ENCODE assay signal across 1 cellular context in genomic region chr19:16627194-16627927, GRCh38.
TF ChIP-seq lines count a peak whose summit lies in the region.

No MANE protein-coding gene starts in this region.

TF ChIP-seq in K562, 482 proteins besides CTCF, POLR2A, EP300 and RAD21 (continued from another document and continues in another):
- TF ChIP-seq IRF1 (CRISPR knock-in tag; IDR thresholded peaks at IDR 0.05; ENCODE audit: borderline replicate concordance), result no peak
- no peak for TF ChIP-seq MEIS2 (IDR thresholded peaks at IDR 0.05; ENCODE audit: partially characterized antibody)
- no peak for TF ChIP-seq NFYB (IDR thresholded peaks at IDR 0.05; ENCODE audit: extremely low read depth, insufficient read length)
- TF ChIP-seq RBM17 (IDR thresholded peaks at IDR 0.05; ENCODE audit: borderline replicate concordance, low read depth, low read length), result no peak
- no peak for TF ChIP-seq SMARCB1 (IDR thresholded peaks at IDR 0.05; ENCODE audit: insufficient read length, low read depth)
- TF ChIP-seq CREB5 (CRISPR knock-in tag; IDR thresholded peaks at IDR 0.05), result no peak
- no peak for TF ChIP-seq GABPB2 (CRISPR knock-in tag; conservative IDR thresholded peaks at IDR 0.05)
- peak; percentile 74 for TF ChIP-seq SAP30 (IDR thresholded peaks at IDR 0.05; ENCODE audit: borderline replicate concordance, insufficient read depth, low read depth, low read length, poor library complexity, severe bottlenecking)
- peak; percentile 87 for TF ChIP-seq RBBP5 (IDR thresholded peaks at IDR 0.05; ENCODE audit: borderline replicate concordance, insufficient read depth, low read length, poor library complexity, severe bottlenecking)
- no peak for TF ChIP-seq HDAC8 (tag; IDR thresholded peaks at IDR 0.05)
- no peak for TF ChIP-seq ZBTB2 (IDR thresholded peaks at IDR 0.05)
- TF ChIP-seq ZNF707 (CRISPR knock-in tag; conservative IDR thresholded peaks at IDR 0.05), result no peak
- TF ChIP-seq MBD2 (IDR thresholded peaks at IDR 0.05; ENCODE audit: borderline replicate concordance, low read depth), result no peak
- no peak for TF ChIP-seq HOXB6 (CRISPR knock-in tag; IDR thresholded peaks at IDR 0.05; ENCODE audit: borderline replicate concordance)
- TF ChIP-seq ZNF551 (CRISPR knock-in tag; IDR thresholded peaks at IDR 0.05), result no peak
- TF ChIP-seq CEBPG (CRISPR knock-in tag; IDR thresholded peaks at IDR 0.05), result 0 out of 2 replicates have a peak, but pooled peaks have one; percentile 10
- TF ChIP-seq CEBPG (tag; conservative IDR thresholded peaks at IDR 0.05 in 1 of 2, IDR thresholded peaks at IDR 0.05 in 1 of 2), result no peak
- no peak for TF ChIP-seq FOXK2 (conservative IDR thresholded peaks at IDR 0.05 in 1 of 2, IDR thresholded peaks at IDR 0.05 in 1 of 2; ENCODE audit: low read depth in 2 of 2)
- no peak for TF ChIP-seq ZBTB49 (CRISPR knock-in tag; IDR thresholded peaks at IDR 0.05; ENCODE audit: borderline replicate concordance)
- TF ChIP-seq ZNF655 (CRISPR knock-in tag; IDR thresholded peaks at IDR 0.05), result no peak
- TF ChIP-seq ATF7 (IDR thresholded peaks at IDR 0.05), result no peak
- TF ChIP-seq ZNF586 (CRISPR knock-in tag; conservative IDR thresholded peaks at IDR 0.05), result no peak
- TF ChIP-seq FOXJ2 (tag; IDR thresholded peaks at IDR 0.05), result no peak
- TF ChIP-seq BRCA1 (IDR thresholded peaks at IDR 0.05), result no peak
- no peak for TF ChIP-seq BRCA1 (CRISPR knock-in tag; IDR thresholded peaks at IDR 0.05)
- peak; percentile 28; the same call in 1 of the 2 replicates for TF ChIP-seq E2F4 (CRISPR knock-in tag; IDR thresholded peaks at IDR 0.05; ENCODE audit: low read depth)
- TF ChIP-seq DIDO1 (tag; IDR thresholded peaks at IDR 0.05; ENCODE audit: low read depth), result no peak
- no peak for TF ChIP-seq ZNF512 (tag; IDR thresholded peaks at IDR 0.05)
- no peak for TF ChIP-seq ZNF717 (CRISPR knock-in tag; IDR thresholded peaks at IDR 0.05)
- no peak for TF ChIP-seq SP1 (CRISPR knock-in tag; IDR thresholded peaks at IDR 0.05)
- no peak for TF ChIP-seq HCFC1 (IDR thresholded peaks at IDR 0.05; ENCODE audit: low read depth, low read length)
- TF ChIP-seq ZBTB34 (CRISPR knock-in tag; IDR thresholded peaks at IDR 0.05), result no peak
- no peak for TF ChIP-seq ZSCAN32 (CRISPR knock-in tag; IDR thresholded peaks at IDR 0.05)
- TF ChIP-seq U2AF1 (optimal IDR thresholded peaks at IDR 0.05; ENCODE audit: low read depth, low read length), result no peak
- TF ChIP-seq SIX5 (IDR thresholded peaks at IDR 0.05; ENCODE audit: borderline replicate concordance in 1 of 2, insufficient read depth in 1 of 2, low read depth in 1 of 2, low read length in 2 of 2), result no peak
- no peak for TF ChIP-seq NBN (IDR thresholded peaks at IDR 0.05; ENCODE audit: low read depth)
- peak; percentile 16 to 46; a peak in 2 of 4 replicates for TF ChIP-seq SIN3A (IDR thresholded peaks at IDR 0.05; ENCODE audit: borderline replicate concordance in 2 of 2, control insufficient read depth in 1 of 2, low read depth in 2 of 2, low read length in 2 of 2)
- peak; percentile 54; the same call in 1 of the 2 replicates for TF ChIP-seq ZNF740 (CRISPR knock-in tag; IDR thresholded peaks at IDR 0.05)
- TF ChIP-seq ZNF740 (tag; IDR thresholded peaks at IDR 0.05), result no peak
- TF ChIP-seq IFI16 (CRISPR knock-in tag; IDR thresholded peaks at IDR 0.05), result no peak
- no peak for TF ChIP-seq MAX (CRISPR knock-in tag; IDR thresholded peaks at IDR 0.05)
- no peak for TF ChIP-seq CHD2 (IDR thresholded peaks at IDR 0.05; ENCODE audit: low read depth, low read length)
- TF ChIP-seq PTBP1 (IDR thresholded peaks at IDR 0.05; ENCODE audit: low read depth, low read length), result no peak
- TF ChIP-seq ZNF316 (IDR thresholded peaks at IDR 0.05), result no peak
- TF ChIP-seq ZNF232 (CRISPR knock-in tag; IDR thresholded peaks at IDR 0.05), result no peak
- no peak for TF ChIP-seq PHTF2 (CRISPR knock-in tag; IDR thresholded peaks at IDR 0.05)
- no peak for TF ChIP-seq HMG20A (CRISPR knock-in tag; conservative IDR thresholded peaks at IDR 0.05)
- TF ChIP-seq SAFB (IDR thresholded peaks at IDR 0.05; ENCODE audit: borderline replicate concordance, low read depth, low read length), result no peak
- TF ChIP-seq SRSF7 (optimal IDR thresholded peaks at IDR 0.05; ENCODE audit: low read depth, low read length), result peak; percentile 81
- TF ChIP-seq BHLHE40 (IDR thresholded peaks at IDR 0.05; ENCODE audit: low read length), result no peak
- TF ChIP-seq MCM3 (IDR thresholded peaks at IDR 0.05), result no peak
- TF ChIP-seq NFRKB (IDR thresholded peaks at IDR 0.05; ENCODE audit: low read depth), result no peak
- TF ChIP-seq EGR1 (conservative IDR thresholded peaks at IDR 0.05), result no peak
- no peak for TF ChIP-seq ZNF12 (CRISPR knock-in tag; IDR thresholded peaks at IDR 0.05)
- TF ChIP-seq RBM25 (IDR thresholded peaks at IDR 0.05; ENCODE audit: low read depth, low read length, severe bottlenecking), result no peak
- TF ChIP-seq PTTG1 (tag; IDR thresholded peaks at IDR 0.05; ENCODE audit: low read depth), result no peak
- TF ChIP-seq EP400 (IDR thresholded peaks at IDR 0.05), result no peak
- TF ChIP-seq KDM1A (IDR thresholded peaks at IDR 0.05), result no peak
- no peak for TF ChIP-seq NR2C2 (CRISPR knock-in tag; IDR thresholded peaks at IDR 0.05)
- no peak for TF ChIP-seq NR2C2 (tag; IDR thresholded peaks at IDR 0.05)
- TF ChIP-seq BRD9 (IDR thresholded peaks at IDR 0.05; ENCODE audit: low read depth, partially characterized antibody), result no peak
- TF ChIP-seq ATF1 (CRISPR knock-in tag; IDR thresholded peaks at IDR 0.05), result no peak
- no peak for TF ChIP-seq ATF1 (tag; IDR thresholded peaks at IDR 0.05)
- TF ChIP-seq TOE1 (IDR thresholded peaks at IDR 0.05; ENCODE audit: borderline replicate concordance), result no peak
- TF ChIP-seq TOE1 (CRISPR knock-in tag; IDR thresholded peaks at IDR 0.05; ENCODE audit: borderline replicate concordance, low read depth), result no peak
- no peak for TF ChIP-seq PRPF4 (IDR thresholded peaks at IDR 0.05; ENCODE audit: insufficient read depth, low read depth, low read length, poor library complexity, severe bottlenecking)
